In genomic region chr1:246901874-246902273, GRCh38 we compare ENCODE assay signal across 25 cellular contexts. TPM values are rescaled to one million over a fixed set of nuclear protein-coding genes. Genes with fewer than 3 reads are reported as not detected.
A peak's percentile ranks its signal among the peaks of the same experiment; 100 is the strongest.
DNase-seq lines count a peak whose midpoint lies in the region; ATAC-seq, FAIRE-seq and TF ChIP-seq lines count a peak whose summit lies in the region.
"Had no signal": no experiment of that assay in that cellular context is flagged by ENCODE, and none has a peak within 500 bp of the region (broad histone marks: within the 10 kb centered on the region; RNA-seq: fewer than 3 reads in every experiment).

No MANE protein-coding gene starts in this region.

- H4K20me1 ChIP-seq in HepG2 (ENCODE audit: insufficient read depth, low read length), result peaks cover 12% of the 10 kb centered on the region

- no TSS peak for BruUV-seq in HepG2 (replicated peaks; lab: Mats Ljungman, UMichigan)

- POLR2A ChIA-PET in HepG2 (lab: Yijun Ruan, JAX), result no interaction called here

- H2AFZ ChIP-seq in HepG2 (ENCODE audit: low read length), result no peak overlapping the region

- H3K4me3 Mint-ChIP-seq in activated T-cell treated with anti-CD3 and anti-CD28 coated beads, Interleukin-2, amount 50 U/mL, for 4 hours, result no peak overlapping the region
- H3K4me3 Mint-ChIP-seq: B cell; CD4-positive, alpha-beta T cell; CD8-positive, alpha-beta T cell had no signal

- H3K9ac ChIP-seq in liver (ENCODE audit: low read depth in 1 of 2, low read length in 2 of 2) (no peak overlapping the region), HepG2 (ENCODE audit: insufficient read depth, low read depth, low read length) (no peak overlapping the region)
- H3K9ac ChIP-seq: BLaER1 treated with 17β-estradiol and CSF1 and Interleukin-3, amounts not matched to agents 10 nM and 100 nM had no signal

- TF ChIP-seq EP300 in HepG2 (IDR thresholded peaks at IDR 0.05; ENCODE audit: low read depth in 2 of 2, low read length in 2 of 2) (no peak), HepG2 (CRISPR knock-in tag; IDR thresholded peaks at IDR 0.05; ENCODE audit: borderline replicate concordance) (no peak)

- no peak for ATAC-seq in HepG2
- ATAC-seq in left lobe of liver, result peak; percentile 76
- ATAC-seq in activated T-cell treated with anti-CD3 and anti-CD28 coated beads, Interleukin-2, amount 50 U/mL, for 4 hours, result no peak
- ATAC-seq: A549; CD8-positive, alpha-beta T cell; GM12878 had no signal

- WGBS in liver, result 64% methylated on average over 5 of the region's 5 CpGs
- 97% methylated on average over 5 of the region's 5 CpGs for WGBS in HepG2 (ENCODE audit: low lambda C conversion rate)

- H3K36me3 ChIP-seq in liver (ENCODE audit: control insufficient read depth in 4 of 4, insufficient read depth in 3 of 4, low read depth in 1 of 4, low read length in 3 of 4), result peaks cover 9 to 61% (median 40%) of the 10 kb centered on the region in 4 donors
- H3K36me3 ChIP-seq in HepG2 (replicated peaks in 1 of 2; ENCODE audit: control insufficient read depth in 1 of 2, insufficient read depth in 2 of 2, low read length in 2 of 2), result peaks cover 21 to 87% of the 10 kb centered on the region in 2 experiments

- no peaks in the 10 kb centered on the region for H3K4me1 ChIP-seq in liver (ENCODE audit: control insufficient read depth in 4 of 4, insufficient read depth in 4 of 4, low read length in 3 of 4)
- H3K4me1 ChIP-seq in HepG2 (ENCODE audit: insufficient read depth, low read length), result peaks cover 7% of the 10 kb centered on the region
- H3K4me1 ChIP-seq: A549; BLaER1 treated with 17β-estradiol and CSF1 and Interleukin-3, amounts not matched to agents 10 nM and 100 nM; Caco-2 had no signal

- peaks cover 47% of the 10 kb centered on the region for H3K36me3 Mint-ChIP-seq in activated T-cell treated with anti-CD3 and anti-CD28 coated beads, Interleukin-2, amount 50 U/mL, for 4 hours (ENCODE audit: insufficient read depth)

- no peak for TF ChIP-seq POLR2A in HepG2 (IDR thresholded peaks at IDR 0.05; ENCODE audit: insufficient read depth in 1 of 2, low read depth in 2 of 2, low read length in 2 of 2)

- no peak for DNase-seq in HepG2 (ENCODE audit: low spot score)
- no peak for DNase-seq in left lobe of liver (ENCODE audit: low spot score)
- DNase-seq in activated T-cell treated with anti-CD3 and anti-CD28 coated beads, Interleukin-2, amount 50 U/mL, for 4 hours, result no peak
- DNase-seq in GM19239 (ENCODE audit: insufficient read length, low spot score), result no peak
- DNase-seq: AML-193; Caco-2; Calu3; CD4-positive, alpha-beta T cell; CD8-positive, alpha-beta T cell; DMS 273 treated with DMSO at 0.1 percent for 48 hours; DMS153; DMS53; DMS79; DND-41; EL; GDM1 had no signal

- H3K27me3 Mint-ChIP-seq in activated T-cell treated with anti-CD3 and anti-CD28 coated beads, Interleukin-2, amount 50 U/mL, for 4 hours (ENCODE audit: low read depth), result no peaks in the 10 kb centered on the region
- H3K27me3 Mint-ChIP-seq: B cell; CD4-positive, alpha-beta T cell had no signal

- no peaks in the 10 kb centered on the region for H3K9me3 Mint-ChIP-seq in activated T-cell treated with anti-CD3 and anti-CD28 coated beads, Interleukin-2, amount 50 U/mL, for 4 hours
- H3K9me3 Mint-ChIP-seq: CD4-positive, alpha-beta T cell; CD8-positive, alpha-beta T cell had no signal

- H3K27me3 ChIP-seq in liver (ENCODE audit: control insufficient read depth in 4 of 4, insufficient read depth in 4 of 4, low read length in 3 of 4) (no peaks in the 10 kb centered on the region), HepG2 (ENCODE audit: control insufficient read depth in 1 of 2, insufficient read depth in 2 of 2, low read length in 2 of 2) (no peaks in the 10 kb centered on the region)
- H3K27me3 ChIP-seq: BLaER1 treated with 17β-estradiol and CSF1 and Interleukin-3, amounts not matched to agents 10 nM and 100 nM had no signal

- in situ Hi-C loops in HepG2 (cut with HindIII; ENCODE audit: extremely low pct_ligation_motif_present, low pct_unique_long_range_greater_than_20kb), result no loop called here

- no peak overlapping the region for H3K4me3 ChIP-seq in liver (ENCODE audit: low read depth in 1 of 3, low read length in 3 of 3)
- H3K4me3 ChIP-seq in HepG2 (replicated peaks in 1 of 3; ENCODE audit: insufficient read depth in 1 of 3, low read depth in 2 of 3, low read length in 3 of 3), result no peak overlapping the region
- H3K4me3 ChIP-seq: A549; BLaER1 treated with 17β-estradiol and CSF1 and Interleukin-3, amounts not matched to agents 10 nM and 100 nM; GM12878 had no signal

- intact Hi-C loops in HepG2 (cut with micrococcal nuclease; ENCODE audit: unreplicated experiment), result loop anchor here (10.0 kb wide), 1 partner anchor 213 kb away; no protein-coding TSS in a partner anchor

- FAIRE-seq in HepG2 (lab: Jason Lieb, UNC) (no peak), GM19239 (lab: Jason Lieb, UNC) (no peak)
- FAIRE-seq: A549, GM12892, GM18507 had no signal

- no peak overlapping the region for H3K27ac ChIP-seq in liver (ENCODE audit: low read depth in 1 of 2, low read length in 2 of 2)
- H3K27ac ChIP-seq in HepG2 (ENCODE audit: extremely low read length, insufficient read depth, low read length), result no peak overlapping the region
- H3K27ac ChIP-seq: 22Rv1; A549; BLaER1 treated with 17β-estradiol and CSF1 and Interleukin-3, amounts not matched to agents 10 nM and 100 nM; C4-2B had no signal

- H3K9me3 ChIP-seq in liver (ENCODE audit: control insufficient read depth in 4 of 4, low read length in 3 of 4) (no peaks in the 10 kb centered on the region), HepG2 (ENCODE audit: low read length) (no peaks in the 10 kb centered on the region)
- H3K9me3 ChIP-seq: A549, Caco-2 had no signal

- H3K4me2 ChIP-seq in HepG2 (ENCODE audit: low read depth, low read length), result no peak overlapping the region
- H3K4me2 ChIP-seq: A549; BLaER1 treated with 17β-estradiol and CSF1 and Interleukin-3, amounts not matched to agents 10 nM and 100 nM had no signal

- TF ChIP-seq RAD21 in liver (IDR thresholded peaks at IDR 0.05) (no peak), HepG2 (CRISPR knock-in tag; IDR thresholded peaks at IDR 0.05) (no peak)

- CTCF ChIA-PET in HepG2 (lab: Yijun Ruan, JAX; ENCODE audit: low intra/inter-chr PET ratio, low total read pairs), result no interaction called here

- TF ChIP-seq CTCF in liver (IDR thresholded peaks at IDR 0.05; ENCODE audit: low read depth, low read length, missing input control) (no peak), HepG2 (CRISPR knock-in tag; IDR thresholded peaks at IDR 0.05) (no peak)

- H3K4me1 Mint-ChIP-seq in activated T-cell treated with anti-CD3 and anti-CD28 coated beads, Interleukin-2, amount 50 U/mL, for 4 hours (ENCODE audit: low read depth), result peaks cover 3% of the 10 kb centered on the region
- H3K4me1 Mint-ChIP-seq: B cell had no signal

- no peaks in the 10 kb centered on the region for H3K79me2 ChIP-seq in HepG2 (ENCODE audit: insufficient read depth, low read length)

TF ChIP-seq in liver, 16 proteins besides CTCF, POLR2A, EP300 and RAD21:
- TF ChIP-seq FOXA2 (IDR thresholded peaks at IDR 0.05) (no peak), SP1 (IDR thresholded peaks at IDR 0.05) (no peak), ATF3 (IDR thresholded peaks at IDR 0.05) (no peak), YY1 (IDR thresholded peaks at IDR 0.05) (no peak), JUND (IDR thresholded peaks at IDR 0.05) (no peak), HNF4A (conservative IDR thresholded peaks at IDR 0.05) (peak; percentile 33 to 55), RXRA (IDR thresholded peaks at IDR 0.05) (no peak), NR2F2 (IDR thresholded peaks at IDR 0.05) (no peak)

TF ChIP-seq in HepG2, 621 proteins besides CTCF, POLR2A, EP300 and RAD21:
- TF ChIP-seq ZNF34 (CRISPR knock-in tag; IDR thresholded peaks at IDR 0.05; ENCODE audit: borderline replicate concordance) (no peak), ZBTB38 (CRISPR knock-in tag; IDR thresholded peaks at IDR 0.05) (no peak), ZNF33A (CRISPR knock-in tag; IDR thresholded peaks at IDR 0.05; ENCODE audit: borderline replicate concordance) (no peak), ZNF552 (CRISPR knock-in tag; IDR thresholded peaks at IDR 0.05; ENCODE audit: borderline replicate concordance) (no peak), ZNF883 (CRISPR knock-in tag; IDR thresholded peaks at IDR 0.05; ENCODE audit: not compliant biosample characterization) (no peak), MTF1 (CRISPR knock-in tag; IDR thresholded peaks at IDR 0.05) (no peak), SSRP1 (CRISPR knock-in tag; IDR thresholded peaks at IDR 0.05) (no peak), KLF16 (CRISPR knock-in tag; IDR thresholded peaks at IDR 0.05) (no peak), ZNF749 (CRISPR knock-in tag; IDR thresholded peaks at IDR 0.05; ENCODE audit: borderline replicate concordance) (no peak)
TF ChIP-seq in HepG2: peak in this region for 0.

RNA-seq across cellular contexts. Expression of gene AHCTF1, which starts 29.9 kb away (rescaled TPM):
- total RNA-seq in liver, result 10 to 100 TPM; 15.9 to 17.5 TPM
- polyA plus RNA-seq in liver, result 1 to 10 TPM; 4.2 to 5.3 TPM
- 45.9 and 73.9 TPM in 2 replicates for total RNA-seq in HepG2 (2016; rRNA removed; fragmentation: Illumina TruSeq; extraction: Trizol)
- total RNA-seq in HepG2 (2016; cell fraction: cytosol; rRNA removed; fragmentation: Illumina TruSeq; extraction: Trizol; ENCODE audit: low read depth), result 6.0 and 6.6 TPM in 2 replicates
- total RNA-seq in HepG2 (2016; cell fraction: insoluble cytoplasmic fraction; rRNA removed; fragmentation: Illumina TruSeq; extraction: Trizol), result 39.2 and 70.8 TPM in 2 replicates
- 12.2 and 12.4 TPM in 2 replicates for total RNA-seq in HepG2 (2016; cell fraction: membrane; rRNA removed; fragmentation: Illumina TruSeq; extraction: Trizol)
- 61.4 and 62.6 TPM in 2 replicates for total RNA-seq in HepG2 (2016; cell fraction: nucleus; rRNA removed; fragmentation: Illumina TruSeq; extraction: Trizol)
- polyA plus RNA-seq in HepG2 (2011; rRNA removed), result 14.8 and 16.6 TPM in 2 replicates
- 5.6 and 9.1 TPM in 2 replicates for polyA plus RNA-seq in HepG2 (2011; cell fraction: cytosol; rRNA removed)
- polyA plus RNA-seq in HepG2 (2011; cell fraction: nucleus; rRNA removed), result 20.3 and 21.2 TPM in 2 replicates
- 21.1 and 24.2 TPM in 2 replicates for polyA plus RNA-seq in HepG2 (2012)
- 0.44 and 1.6 TPM in 2 replicates for polyA plus RNA-seq in HepG2 (2016; cell fraction: cytosol; fragmentation: Illumina TruSeq; extraction: Trizol; ENCODE audit: low read depth)
- 45.8 and 51.8 TPM in 2 replicates for polyA plus RNA-seq in HepG2 (2016; cell fraction: insoluble cytoplasmic fraction; fragmentation: Illumina TruSeq; extraction: Trizol; ENCODE audit: low read depth)
- 2.9 and 3.1 TPM in 2 replicates for polyA plus RNA-seq in HepG2 (2016; cell fraction: membrane; fragmentation: Illumina TruSeq; extraction: Trizol; ENCODE audit: low read depth)
- polyA plus RNA-seq in HepG2 (2016; cell fraction: nucleus; fragmentation: Illumina TruSeq; extraction: Trizol; ENCODE audit: insufficient read depth, low read depth), result 80.7 and 89.7 TPM in 2 replicates
- polyA minus RNA-seq in HepG2 (2011; rRNA and poly(A)+ RNA removed; ENCODE audit: low replicate concordance), result 21.5 and 44.5 TPM in 2 replicates
- polyA minus RNA-seq in HepG2 (2011; cell fraction: cytosol; rRNA and poly(A)+ RNA removed), result 33.4 and 40.7 TPM in 2 replicates
- 95.8 and 98.5 TPM in 2 replicates for polyA minus RNA-seq in HepG2 (2011; cell fraction: nucleus; rRNA and poly(A)+ RNA removed)
- 10.5 TPM for total RNA-seq in left lobe of liver
- 10 to 100 TPM; 49.4 to 55.4 (median 51.7) TPM for total RNA-seq in activated T-cell treated with anti-CD3 and anti-CD28 coated beads, Interleukin-2, amount 50 U/mL, for 4 hours
